ENCODE assay signal across 1 cellular context in genomic region chr20:37344506-37345338, GRCh38.
TF ChIP-seq lines count a peak whose summit lies in the region.

No MANE protein-coding gene starts in this region.

TF ChIP-seq in HepG2, 621 proteins besides CTCF, POLR2A, EP300 and RAD21 (continues in another document):
- TF ChIP-seq CBX1 (IDR thresholded peaks at IDR 0.05; ENCODE audit: low read depth) (peak; percentile 18), SIX4 (CRISPR knock-in tag; IDR thresholded peaks at IDR 0.05) (peak; percentile 76; the same call in 1 of the 2 replicates), SNAPC5 (CRISPR knock-in tag; IDR thresholded peaks at IDR 0.05; ENCODE audit: borderline replicate concordance) (no peak), ZNF782 (CRISPR knock-in tag; IDR thresholded peaks at IDR 0.05; ENCODE audit: borderline replicate concordance) (peak; percentile 97; the same call in 1 of the 2 replicates), TEAD2 (CRISPR knock-in tag; IDR thresholded peaks at IDR 0.05) (no peak), ZSCAN21 (CRISPR knock-in tag; IDR thresholded peaks at IDR 0.05; ENCODE audit: borderline replicate concordance) (peak; percentile 79; the same call in 1 of the 2 replicates), ZNF644 (CRISPR knock-in tag; IDR thresholded peaks at IDR 0.05; ENCODE audit: low read depth) (0 out of 2 replicates have a peak, but pooled peaks have one; percentile 8), KLF16 (CRISPR knock-in tag; IDR thresholded peaks at IDR 0.05) (peak in 1 of 2 experiments; percentile 83; a peak in 1 of 4 replicates), NPAS2 (CRISPR knock-in tag; IDR thresholded peaks at IDR 0.05; ENCODE audit: borderline replicate concordance) (no peak), MATR3 (CRISPR knock-in tag; IDR thresholded peaks at IDR 0.05) (no peak), HNF1B (CRISPR knock-in tag; IDR thresholded peaks at IDR 0.05) (peak; percentile 98), MAX (IDR thresholded peaks at IDR 0.05) (peak; percentile 20; the same call in 1 of the 2 replicates), FOXP1 (IDR thresholded peaks at IDR 0.05) (no peak), FOXP1 (CRISPR knock-in tag; IDR thresholded peaks at IDR 0.05) (peak; percentile 21; the same call in 1 of the 2 replicates), ZBTB1 (CRISPR knock-in tag; IDR thresholded peaks at IDR 0.05; ENCODE audit: borderline replicate concordance) (no peak), ZNF75D (CRISPR knock-in tag; IDR thresholded peaks at IDR 0.05; ENCODE audit: borderline replicate concordance) (no peak), CHCHD3 (CRISPR knock-in tag; IDR thresholded peaks at IDR 0.05) (no peak), ZNF280B (CRISPR knock-in tag; IDR thresholded peaks at IDR 0.05; ENCODE audit: borderline replicate concordance) (peak; percentile 73; the same call in 1 of the 2 replicates), ZBTB33 (CRISPR knock-in tag; IDR thresholded peaks at IDR 0.05) (no peak), HMG20B (CRISPR knock-in tag; conservative IDR thresholded peaks at IDR 0.05) (0 out of 2 replicates have a peak, but pooled peaks have one; percentile 16), TBL1XR1 (IDR thresholded peaks at IDR 0.05; ENCODE audit: borderline replicate concordance, low read length, partially characterized antibody) (no peak), TGIF2 (CRISPR knock-in tag; IDR thresholded peaks at IDR 0.05) (no peak), ZNF318 (CRISPR knock-in tag; IDR thresholded peaks at IDR 0.05) (peak; percentile 81), ZNF451 (CRISPR knock-in tag; IDR thresholded peaks at IDR 0.05) (no peak; the same call in 1 of the 2 replicates), RARA (CRISPR knock-in tag; IDR thresholded peaks at IDR 0.05) (no peak; the same call in 1 of the 2 replicates), FOXK1 (CRISPR knock-in tag; IDR thresholded peaks at IDR 0.05; ENCODE audit: borderline replicate concordance, low read depth) (peak; percentile 69; the same call in 1 of the 2 replicates), NCOA5 (CRISPR knock-in tag; IDR thresholded peaks at IDR 0.05) (no peak), MAZ (IDR thresholded peaks at IDR 0.05; ENCODE audit: borderline replicate concordance, low read depth, low read length) (no peak), MAZ (CRISPR knock-in tag; IDR thresholded peaks at IDR 0.05; ENCODE audit: low read depth) (peak; percentile 71), NFIC (IDR thresholded peaks at IDR 0.05; ENCODE audit: low read length) (no peak), ZNF230 (CRISPR knock-in tag; IDR thresholded peaks at IDR 0.05) (peak; percentile 73), NFATC3 (CRISPR knock-in tag; IDR thresholded peaks at IDR 0.05) (peak; percentile 67; the same call in 1 of the 2 replicates), JDP2 (CRISPR knock-in tag; IDR thresholded peaks at IDR 0.05; ENCODE audit: borderline replicate concordance) (no peak), PAXIP1 (CRISPR knock-in tag; conservative IDR thresholded peaks at IDR 0.05) (peak; percentile 87), ZNF562 (CRISPR knock-in tag; IDR thresholded peaks at IDR 0.05; ENCODE audit: borderline replicate concordance) (no peak), ARID2 (CRISPR knock-in tag; IDR thresholded peaks at IDR 0.05; ENCODE audit: borderline replicate concordance) (peak; percentile 93), ARNT (IDR thresholded peaks at IDR 0.05) (no peak), ZNF615 (CRISPR knock-in tag; IDR thresholded peaks at IDR 0.05; ENCODE audit: borderline replicate concordance) (peak; percentile 96), CHD4 (IDR thresholded peaks at IDR 0.05; ENCODE audit: borderline replicate concordance, low read length) (peak; percentile 98), ZNF773 (CRISPR knock-in tag; IDR thresholded peaks at IDR 0.05; ENCODE audit: borderline replicate concordance) (no peak), SNRNP70 (IDR thresholded peaks at IDR 0.05; ENCODE audit: low read depth, low read length) (no peak), ZNF747 (CRISPR knock-in tag; IDR thresholded peaks at IDR 0.05; ENCODE audit: borderline replicate concordance) (no peak; the same call in none of the 2 replicates), ISL2 (CRISPR knock-in tag; IDR thresholded peaks at IDR 0.05) (no peak), ZMYM3 (CRISPR knock-in tag; IDR thresholded peaks at IDR 0.05) (peak; percentile 99), ARHGAP35 (CRISPR knock-in tag; IDR thresholded peaks at IDR 0.05; ENCODE audit: borderline replicate concordance) (no peak; the same call in 1 of the 2 replicates), ZBTB42 (CRISPR knock-in tag; IDR thresholded peaks at IDR 0.05) (peak; percentile 78; the same call in 1 of the 2 replicates), ZSCAN22 (CRISPR knock-in tag; IDR thresholded peaks at IDR 0.05) (0 out of 2 replicates have a peak, but pooled peaks have one; percentile 42), CENPT (CRISPR knock-in tag; IDR thresholded peaks at IDR 0.05; ENCODE audit: low read depth) (no peak), NFKBIZ (CRISPR knock-in tag; IDR thresholded peaks at IDR 0.05) (peak; percentile 32; the same call in 1 of the 2 replicates), THAP7 (CRISPR knock-in tag; IDR thresholded peaks at IDR 0.05) (0 out of 2 replicates have a peak, but pooled peaks have one; percentile 25), RELA (CRISPR knock-in tag; IDR thresholded peaks at IDR 0.05) (peak; percentile 41; the same call in 1 of the 2 replicates), FOXC1 (CRISPR knock-in tag; IDR thresholded peaks at IDR 0.05; ENCODE audit: borderline replicate concordance) (peak; percentile 60; the same call in 1 of the 2 replicates)
